In the genomic region with DNA sequence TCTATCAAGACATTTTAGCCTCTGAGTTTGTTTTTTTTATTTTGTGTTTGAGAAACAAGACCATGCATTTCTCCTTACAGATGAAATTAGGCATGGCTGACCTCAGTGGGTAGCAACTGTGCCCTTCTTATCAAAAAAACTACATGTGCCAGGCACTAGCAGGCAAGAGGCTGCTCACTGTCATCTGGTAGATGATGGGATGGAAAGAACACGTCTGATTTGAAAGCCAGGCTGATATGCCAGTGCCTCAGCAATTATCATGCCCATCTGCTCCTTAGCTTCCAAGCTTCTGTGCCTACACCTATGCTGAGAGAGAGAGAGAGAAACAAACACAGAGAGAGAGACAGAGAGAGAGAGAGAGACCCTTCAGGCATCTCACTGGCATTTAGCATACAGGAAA, we compare ENCODE assay signal across 20 cellular contexts.
"Had no signal": no experiment of that assay in that cellular context is flagged by ENCODE, and none has a peak within 500 bp of the region (broad histone marks: within the 10 kb centered on the region; RNA-seq: fewer than 3 reads in every experiment).

No MANE protein-coding gene starts in this region.

- H3K9ac ChIP-seq: neural progenitor cell had no signal

- H2AFZ ChIP-seq: neural progenitor cell had no signal

- H3K36me3 ChIP-seq: heart right ventricle, lower lobe of right lung, neural progenitor cell, pancreas, right lobe of liver, spleen, tibial artery, upper lobe of left lung, vagina had no signal

- ATAC-seq: esophagus mucosa; left lobe of liver; lower lobe of right lung; natural killer cell; pancreas; right lobe of liver; stimulated activated memory B cell treated with anti-CD40 and anti-IgM and Interleukin-4, amounts not matched to agents 10 μg/mL and 1 μg/mL and 100 μg/mL, for 72 hours had no signal

- H3K27ac ChIP-seq: heart right ventricle, lower lobe of right lung, neural progenitor cell, pancreas, right lobe of liver, spleen, tibial artery, upper lobe of left lung, vagina had no signal

- H3K27me3 ChIP-seq: heart right ventricle, neural progenitor cell, pancreas, right lobe of liver, spleen, tibial artery, upper lobe of left lung, vagina had no signal

- H3K4me1 ChIP-seq: lower lobe of right lung, neural progenitor cell, pancreas, right lobe of liver, spleen, tibial artery, upper lobe of left lung, vagina had no signal

- H3K4me2 ChIP-seq: neural progenitor cell had no signal

- H3K4me3 ChIP-seq: heart right ventricle, lower lobe of right lung, neural progenitor cell, pancreas, right lobe of liver, spleen, tibial artery, upper lobe of left lung, vagina had no signal

- DNase-seq: effector memory CD4-positive, alpha-beta T cell; heart right ventricle; hypothalamus; kidney glomerular epithelial cell; lower lobe of right lung; natural killer cell; nucleus accumbens; pancreas; right lobe of liver; spleen; stimulated activated CD4-positive, alpha-beta T cell treated with anti-CD3 and anti-CD28 coated beads, Interleukin-15, amount 100 ng/mL, for 24 hours; stimulated activated CD4-positive, alpha-beta T cell treated with anti-CD3 and anti-CD28 coated beads, Interleukin-1b, Interleukin-23, amount 100 ng/mL, for 48 hours; stimulated activated CD4-positive, alpha-beta T cell treated with anti-CD3 and anti-CD28 coated beads, Interleukin-4, amount 100 ng/mL, for 24 hours; tibial artery; upper lobe of left lung had no signal

- H3K9me3 ChIP-seq: lower lobe of right lung, pancreas, right lobe of liver, vagina had no signal
